ENCODE assay signal across 17 cellular contexts in the genomic region with DNA sequence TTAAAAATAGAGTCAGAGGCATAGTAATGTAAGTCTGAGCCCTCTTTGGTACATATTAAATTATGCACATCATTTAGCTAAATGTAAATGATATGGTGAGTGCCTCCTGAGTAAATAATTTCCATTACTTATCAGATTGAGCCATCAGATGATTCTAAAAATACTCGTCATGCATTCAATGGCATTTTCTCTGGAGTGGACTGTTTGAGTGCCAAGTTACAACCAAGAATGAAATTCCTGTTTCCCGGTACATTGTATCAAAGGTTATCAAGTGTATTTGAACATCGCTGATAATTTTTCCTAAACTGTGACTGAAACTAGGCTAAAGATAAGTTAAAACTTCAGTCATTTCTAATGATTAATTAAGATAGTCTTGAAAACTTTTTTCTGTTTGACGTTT.
"Had no signal": no experiment of that assay in that cellular context is flagged by ENCODE, and none has a peak within 500 bp of the region (broad histone marks: within the 10 kb centered on the region; RNA-seq: fewer than 3 reads in every experiment).

No MANE protein-coding gene starts in this region.

- H3K27ac ChIP-seq: colonic mucosa had no signal

- H3K4me1 ChIP-seq: colonic mucosa had no signal

- H3K36me3 ChIP-seq: colonic mucosa, right atrium auricular region had no signal

- H3K4me3 ChIP-seq: colonic mucosa, right atrium auricular region had no signal

- H3K27me3 ChIP-seq: colonic mucosa, right atrium auricular region had no signal

- H3K27me3 Mint-ChIP-seq: activated naive CD8-positive, alpha-beta T cell; naive B cell; stimulated activated memory B cell treated with anti-CD40 and anti-IgM and Interleukin-4, amounts not matched to agents 10 μg/mL and 1 μg/mL and 100 μg/mL, for 72 hours had no signal

- DNase-seq: activated CD4-positive, alpha-beta T cell treated with anti-CD3 and anti-CD28 coated beads for 1 hour; activated CD4-positive, alpha-beta T cell treated with anti-CD3 and anti-CD28 coated beads, Interleukin-2, amount 50 U/mL, for 48 hours; activated gamma-delta T cell; activated T-cell treated with anti-CD3 and anti-CD28 coated beads, Interleukin-2, amount 50 U/mL, for 4 hours; aorta; colonic mucosa; effector CD8-positive, alpha-beta T cell; immature natural killer cell; midbrain; naive B cell; posterior cingulate gyrus; stimulated activated CD4-positive, alpha-beta T cell treated with anti-CD3 and anti-CD28 coated beads, Interleukin-1b, Interleukin-23, amount 100 ng/mL, for 48 hours; substantia nigra; trophoblast cell had no signal

- H3K4me3 Mint-ChIP-seq: activated naive CD8-positive, alpha-beta T cell; activated T-cell treated with anti-CD3 and anti-CD28 coated beads, Interleukin-2, amount 50 U/mL, for 4 hours; immature natural killer cell; naive B cell; stimulated activated memory B cell treated with anti-CD40 and anti-IgM and Interleukin-4, amounts not matched to agents 10 μg/mL and 1 μg/mL and 100 μg/mL, for 72 hours had no signal

- H3K9me3 ChIP-seq: colonic mucosa, right atrium auricular region had no signal

- H3K27ac Mint-ChIP-seq: activated naive CD8-positive, alpha-beta T cell; immature natural killer cell; naive B cell; stimulated activated memory B cell treated with anti-CD40 and anti-IgM and Interleukin-4, amounts not matched to agents 10 μg/mL and 1 μg/mL and 100 μg/mL, for 72 hours had no signal

- H3K9me3 Mint-ChIP-seq: activated T-cell treated with anti-CD3 and anti-CD28 coated beads, Interleukin-2, amount 50 U/mL, for 4 hours; immature natural killer cell; naive B cell; stimulated activated memory B cell treated with anti-CD40 and anti-IgM and Interleukin-4, amounts not matched to agents 10 μg/mL and 1 μg/mL and 100 μg/mL, for 72 hours had no signal

- ATAC-seq: activated T-cell treated with anti-CD3 and anti-CD28 coated beads, Interleukin-2, amount 50 U/mL, for 4 hours; stimulated activated memory B cell treated with anti-CD40 and anti-IgM and Interleukin-4, amounts not matched to agents 10 μg/mL and 1 μg/mL and 100 μg/mL, for 72 hours had no signal
